ENCODE assay signal across 1 cellular context in the genomic region with DNA sequence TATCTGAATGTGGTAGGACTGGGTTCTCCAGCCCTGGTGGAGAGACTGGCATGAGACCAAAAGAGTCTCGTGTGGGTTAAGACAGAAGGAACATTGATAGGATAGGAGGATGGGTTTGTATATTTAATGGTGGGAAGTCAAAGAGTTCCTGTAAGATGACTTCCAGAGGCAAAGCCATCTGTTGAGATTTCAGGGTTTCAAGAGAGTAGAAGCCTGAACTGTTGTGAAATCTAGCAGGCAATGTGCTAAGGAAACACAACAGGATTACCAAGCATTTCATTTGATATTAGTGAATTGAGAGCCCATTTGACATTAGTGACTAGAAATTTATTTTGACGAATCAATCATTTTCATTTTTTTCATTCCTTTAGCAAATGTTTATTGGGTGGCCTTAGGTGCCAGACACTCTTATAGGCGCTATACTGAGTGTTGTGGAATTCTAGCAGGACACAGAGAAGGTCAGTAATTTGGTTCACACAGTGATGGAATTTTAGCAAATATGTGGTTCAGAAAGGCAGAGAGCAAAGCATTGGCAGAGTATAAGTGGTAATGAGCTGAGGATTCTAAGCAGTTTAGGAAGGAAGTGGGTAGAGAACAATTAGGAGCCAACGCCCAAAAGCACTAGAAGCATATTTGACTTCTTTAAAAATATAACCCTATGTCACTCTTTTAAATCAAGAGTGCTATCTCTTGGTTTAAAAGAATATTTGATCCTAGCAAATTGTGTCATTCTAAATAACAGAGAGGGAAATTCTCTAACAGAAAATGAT.
TF ChIP-seq lines count a peak whose summit lies in the region.

No MANE protein-coding gene starts in this region.

TF ChIP-seq in SK-N-SH, 30 proteins besides CTCF, POLR2A, EP300 and RAD21 (continued from another document):
- TF ChIP-seq GABPA (IDR thresholded peaks at IDR 0.05; ENCODE audit: low read depth) (no peak), EZH2phosphoT487 (IDR thresholded peaks at IDR 0.05; ENCODE audit: borderline replicate concordance, low read depth) (no peak), POLR2AphosphoS5 (IDR thresholded peaks at IDR 0.05; ENCODE audit: low read depth, low read length) (no peak)
- TF ChIP-seq, protein P1, sequence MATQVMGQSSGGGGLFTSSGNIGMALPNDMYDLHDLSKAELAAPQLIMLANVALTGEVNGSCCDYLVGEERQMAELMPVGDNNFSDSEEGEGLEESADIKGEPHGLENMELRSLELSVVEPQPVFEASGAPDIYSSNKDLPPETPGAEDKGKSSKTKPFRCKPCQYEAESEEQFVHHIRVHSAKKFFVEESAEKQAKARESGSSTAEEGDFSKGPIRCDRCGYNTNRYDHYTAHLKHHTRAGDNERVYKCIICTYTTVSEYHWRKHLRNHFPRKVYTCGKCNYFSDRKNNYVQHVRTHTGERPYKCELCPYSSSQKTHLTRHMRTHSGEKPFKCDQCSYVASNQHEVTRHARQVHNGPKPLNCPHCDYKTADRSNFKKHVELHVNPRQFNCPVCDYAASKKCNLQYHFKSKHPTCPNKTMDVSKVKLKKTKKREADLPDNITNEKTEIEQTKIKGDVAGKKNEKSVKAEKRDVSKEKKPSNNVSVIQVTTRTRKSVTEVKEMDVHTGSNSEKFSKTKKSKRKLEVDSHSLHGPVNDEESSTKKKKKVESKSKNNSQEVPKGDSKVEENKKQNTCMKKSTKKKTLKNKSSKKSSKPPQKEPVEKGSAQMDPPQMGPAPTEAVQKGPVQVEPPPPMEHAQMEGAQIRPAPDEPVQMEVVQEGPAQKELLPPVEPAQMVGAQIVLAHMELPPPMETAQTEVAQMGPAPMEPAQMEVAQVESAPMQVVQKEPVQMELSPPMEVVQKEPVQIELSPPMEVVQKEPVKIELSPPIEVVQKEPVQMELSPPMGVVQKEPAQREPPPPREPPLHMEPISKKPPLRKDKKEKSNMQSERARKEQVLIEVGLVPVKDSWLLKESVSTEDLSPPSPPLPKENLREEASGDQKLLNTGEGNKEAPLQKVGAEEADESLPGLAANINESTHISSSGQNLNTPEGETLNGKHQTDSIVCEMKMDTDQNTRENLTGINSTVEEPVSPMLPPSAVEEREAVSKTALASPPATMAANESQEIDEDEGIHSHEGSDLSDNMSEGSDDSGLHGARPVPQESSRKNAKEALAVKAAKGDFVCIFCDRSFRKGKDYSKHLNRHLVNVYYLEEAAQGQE (IDR thresholded peaks at IDR 0.05; ENCODE audit: low read depth, low read length), result no peak
